In genomic region chr5:93578813-93579560, GRCh38 we compare ENCODE assay signal across 8 cellular contexts. TPM values are rescaled to one million over a fixed set of nuclear protein-coding genes. Genes with fewer than 3 reads are reported as not detected.
DNase-seq lines count a peak whose midpoint lies in the region; ATAC-seq and TF ChIP-seq lines count a peak whose summit lies in the region.

No MANE protein-coding gene starts in this region.

- H3K4me3 Mint-ChIP-seq in GM23338: peak overlapping the region; percentile 55
- H3K4me3 Mint-ChIP-seq in activated B cell treated with CpG ODN at 0.5 μM for 24 hours: peak overlapping the region; percentile 32
- no peak overlapping the region for H3K4me3 Mint-ChIP-seq in Caco-2 (ENCODE audit: unreplicated experiment)

- POLR2A ChIA-PET in activated B cell treated with CpG ODN at 0.5 μM for 24 hours (lab: Charles Lee): no interaction called here
- POLR2A ChIA-PET in Caco-2 (lab: Charles Lee): no interaction called here

- no TSS peak for BruUV-seq in Caco-2 (replicated peaks; lab: Mats Ljungman, UMichigan)

- TF ChIP-seq CTCF in GM23338 (conservative IDR thresholded peaks at IDR 0.05; ENCODE audit: low read depth in 2 of 2): peak in 1 of 2 experiments; percentile 10; a peak in 1 of 4 replicates
- no peak for TF ChIP-seq CTCF in activated B cell treated with CpG ODN at 0.5 μM for 24 hours (IDR thresholded peaks at IDR 0.05)
- TF ChIP-seq CTCF in spleen (IDR thresholded peaks at IDR 0.05 in 8 of 11, conservative IDR thresholded peaks at IDR 0.05 in 3 of 11): no peak
- TF ChIP-seq CTCF in Caco-2 (IDR thresholded peaks at IDR 0.05; ENCODE audit: insufficient read depth in 1 of 2, low read depth in 1 of 2, low read length in 1 of 2, severe bottlenecking in 1 of 2, unreplicated experiment in 1 of 2): no peak

- H3K9me3 Mint-ChIP-seq in GM23338: no peaks in the 10 kb centered on the region; the same call in 2 of the 3 replicates
- H3K9me3 Mint-ChIP-seq in activated B cell treated with CpG ODN at 0.5 μM for 24 hours: no peaks in the 10 kb centered on the region
- H3K9me3 Mint-ChIP-seq in Caco-2 (ENCODE audit: unreplicated experiment): no peaks in the 10 kb centered on the region

- H3K27ac Mint-ChIP-seq in GM23338 (no peak overlapping the region), activated B cell treated with CpG ODN at 0.5 μM for 24 hours (no peak overlapping the region), Caco-2 (ENCODE audit: unreplicated experiment) (no peak overlapping the region)

- no peaks in the 10 kb centered on the region for H3K9me2 ChIP-seq in GM23338 (ENCODE audit: insufficient read depth)

- DNase-seq in GM23338 (ENCODE audit: low spot score): peak; percentile 59
- no peak for DNase-seq in activated B cell treated with CpG ODN at 0.5 μM for 24 hours
- no peak for DNase-seq in spleen
- DNase-seq in activated gamma-delta T cell (lab: John Stamatoyannopoulos, UW): no peak
- DNase-seq in Caco-2: no peak

- H3K4me1 ChIP-seq in GM23338 (ENCODE audit: insufficient read depth) (peaks cover 79% of the 10 kb centered on the region), iPS-20b (ENCODE audit: insufficient read depth, low read length) (peaks cover 7% of the 10 kb centered on the region; the same call in 1 of the 2 replicates), spleen (peaks cover 18 to 58% (median 46%) of the 10 kb centered on the region in 6 donors), Caco-2 (peaks cover 14% of the 10 kb centered on the region)

- no peaks in the 10 kb centered on the region for H3K79me2 ChIP-seq in GM23338 (replicated peaks; ENCODE audit: insufficient read depth)

- CTCF ChIA-PET in activated B cell treated with CpG ODN at 0.5 μM for 24 hours (lab: Charles Lee) (no interaction called here), Caco-2 (lab: Charles Lee) (no interaction called here)

- peak overlapping the region; percentile 95 for H3K4me2 ChIP-seq in GM23338

- H3K9me3 ChIP-seq in iPS-20b (ENCODE audit: insufficient read depth, low read depth, low read length) (peaks cover 6% of the 10 kb centered on the region; the same call in 1 of the 2 replicates), spleen (no peaks in the 10 kb centered on the region), Caco-2 (no peaks in the 10 kb centered on the region)

- WGBS in spleen, 5 donors: 5 to 9% (median 7%) methylated on average over 25 to 35 of the region's 35 CpGs

- ATAC-seq in GM23338: peak; percentile 2
- ATAC-seq in activated B cell treated with CpG ODN at 0.5 μM for 24 hours (ENCODE audit: low read depth): no peak
- ATAC-seq in HG03378 (IDR thresholded peaks at IDR 0.05; ENCODE audit: unreplicated experiment): no peak
- ATAC-seq in HG03442 (IDR thresholded peaks at IDR 0.05; ENCODE audit: unreplicated experiment): no peak

- no peak for TF ChIP-seq POLR2A in spleen (IDR thresholded peaks at IDR 0.05)

- intact Hi-C loops in activated B cell treated with CpG ODN at 0.5 μM for 24 hours (cut with micrococcal nuclease): no loop called here
- intact Hi-C loops in spleen (cut with DNase I; ENCODE audit: low total_unique reads): no loop called here
- intact Hi-C loops in Caco-2 (cut with micrococcal nuclease; ENCODE audit: unreplicated experiment): no loop called here

- peaks cover 33% of the 10 kb centered on the region for H3K4me1 Mint-ChIP-seq in GM23338
- H3K4me1 Mint-ChIP-seq in activated B cell treated with CpG ODN at 0.5 μM for 24 hours: peaks cover 23% of the 10 kb centered on the region
- peaks cover 15% of the 10 kb centered on the region for H3K4me1 Mint-ChIP-seq in Caco-2 (ENCODE audit: low read depth, unreplicated experiment)

- peak overlapping the region; percentile 69 for H3K4me3 ChIP-seq in GM23338
- H3K4me3 ChIP-seq in iPS-20b (ENCODE audit: low read length): peak overlapping the region; percentile 41
- H3K4me3 ChIP-seq in spleen: peak overlapping the region; percentile 47 to 72 (median 56)
- no peak overlapping the region for H3K4me3 ChIP-seq in Caco-2 (ENCODE audit: low read depth, low read length)

- H3K27ac ChIP-seq in GM23338 (ENCODE audit: low read depth) (no peak overlapping the region), iPS-20b (ENCODE audit: low read length) (no peak overlapping the region), spleen (peak overlapping the region in 7 of 8 donors; percentile 72 to 86 (median 80))

- H3K36me3 Mint-ChIP-seq in GM23338 (ENCODE audit: low read depth) (no peaks in the 10 kb centered on the region; the same call in 2 of the 3 replicates), activated B cell treated with CpG ODN at 0.5 μM for 24 hours (ENCODE audit: low read depth) (no peaks in the 10 kb centered on the region), Caco-2 (ENCODE audit: insufficient read depth, unreplicated experiment) (no peaks in the 10 kb centered on the region)

- H3K36me3 ChIP-seq in GM23338 (ENCODE audit: insufficient read depth) (no peaks in the 10 kb centered on the region), iPS-20b (ENCODE audit: insufficient read depth, low read depth, low read length) (no peaks in the 10 kb centered on the region), spleen (no peaks in the 10 kb centered on the region), Caco-2 (ENCODE audit: control insufficient read depth, insufficient read depth, low read length) (no peaks in the 10 kb centered on the region)

- H3F3A ChIP-seq in GM23338 (replicated peaks; ENCODE audit: low read depth): peaks cover 27% of the 10 kb centered on the region

- peaks cover 40% of the 10 kb centered on the region for H4K20me1 ChIP-seq in GM23338 (replicated peaks; ENCODE audit: insufficient read depth)

- no peak overlapping the region for H3K9ac ChIP-seq in iPS-20b (ENCODE audit: low read depth, low read length)

- H3K27me3 ChIP-seq in GM23338 (ENCODE audit: insufficient read depth): peaks cover 97% of the 10 kb centered on the region
- peaks cover 100% of the 10 kb centered on the region for H3K27me3 ChIP-seq in iPS-20b (ENCODE audit: insufficient read depth, low read length)
- H3K27me3 ChIP-seq in spleen (replicated peaks in 1 of 7): peaks cover 10 to 97% (median 73%) of the 10 kb centered on the region in 7 donors
- H3K27me3 ChIP-seq in Caco-2 (replicated peaks; ENCODE audit: control insufficient read depth, insufficient read depth, low read length): 0 out of 2 replicates have a peak, but pooled peaks cover 1% of the 10 kb centered on the region

- H3K27me3 Mint-ChIP-seq in GM23338 (ENCODE audit: insufficient read depth, low read depth, poor library complexity) (no peaks in the 10 kb centered on the region), activated B cell treated with CpG ODN at 0.5 μM for 24 hours (peaks cover 53% of the 10 kb centered on the region), Caco-2 (ENCODE audit: insufficient read depth, unreplicated experiment) (peaks cover 7% of the 10 kb centered on the region)

- H2AFZ ChIP-seq in GM23338: no peak overlapping the region; the same call in 1 of the 2 replicates

TF ChIP-seq in GM23338, 12 proteins besides CTCF, POLR2A, EP300 and RAD21 (continues in another document):
- TF ChIP-seq, protein P1, sequence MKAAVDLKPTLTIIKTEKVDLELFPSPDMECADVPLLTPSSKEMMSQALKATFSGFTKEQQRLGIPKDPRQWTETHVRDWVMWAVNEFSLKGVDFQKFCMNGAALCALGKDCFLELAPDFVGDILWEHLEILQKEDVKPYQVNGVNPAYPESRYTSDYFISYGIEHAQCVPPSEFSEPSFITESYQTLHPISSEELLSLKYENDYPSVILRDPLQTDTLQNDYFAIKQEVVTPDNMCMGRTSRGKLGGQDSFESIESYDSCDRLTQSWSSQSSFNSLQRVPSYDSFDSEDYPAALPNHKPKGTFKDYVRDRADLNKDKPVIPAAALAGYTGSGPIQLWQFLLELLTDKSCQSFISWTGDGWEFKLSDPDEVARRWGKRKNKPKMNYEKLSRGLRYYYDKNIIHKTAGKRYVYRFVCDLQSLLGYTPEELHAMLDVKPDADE (IDR thresholded peaks at IDR 0.05): no peak
- no peak for TF ChIP-seq POLR2AphosphoS5 (IDR thresholded peaks at IDR 0.05; ENCODE audit: low read depth)
- TF ChIP-seq CREB1 (CRISPR knock-in tag; IDR thresholded peaks at IDR 0.05; ENCODE audit: low read depth): no peak
- TF ChIP-seq JUNB (IDR thresholded peaks at IDR 0.05; ENCODE audit: unreplicated experiment): no peak
- no peak for TF ChIP-seq ZNF114 (CRISPR knock-in tag; IDR thresholded peaks at IDR 0.05)
- no peak for TF ChIP-seq NANOG (IDR thresholded peaks at IDR 0.05; ENCODE audit: borderline replicate concordance)

RNA-seq across cellular contexts. Expression of gene NR2F1-AS1, which starts 2.0 kb away (rescaled TPM):
- total RNA-seq in GM23338 (2014; rRNA removed; shearing (Covaris generic)): 0.59 and 3.0 TPM in 2 replicates
- 4.5 and 9.2 TPM in 2 replicates for polyA plus RNA-seq in GM23338 (2016; fragmentation: Nextera tagmentation; extraction: Ambion mirVana)
- total RNA-seq in activated B cell treated with CpG ODN at 0.5 μM for 24 hours: 0.15 TPM in 1 of 2 replicates, not detected in the other
- 10 to 100 TPM in 4 of 7 donors, 1 to 10 TPM in 3; 5.9 to 21.6 (median 11.3) TPM for total RNA-seq in spleen
- polyA plus RNA-seq in spleen: 1 to 10 TPM; 6.2 to 8.6 (median 7.6) TPM
- 0.32 TPM in 1 of 2 replicates, not detected in the other for total RNA-seq in Caco-2 (2022)

RNA-seq across cellular contexts. Expression of gene NR2F1, which starts 4.0 kb away (rescaled TPM):
- total RNA-seq in GM23338 (2014; rRNA removed; shearing (Covaris generic)): not detected in 2 replicates
- polyA plus RNA-seq in GM23338 (2016; fragmentation: Nextera tagmentation; extraction: Ambion mirVana): not detected in 2 replicates
- not detected in 2 replicates for total RNA-seq in activated B cell treated with CpG ODN at 0.5 μM for 24 hours
- 10 to 100 TPM in 6 of 7 donors, 1 to 10 TPM in 1; 9.6 to 28.8 (median 13.6) TPM for total RNA-seq in spleen
- polyA plus RNA-seq in spleen: 1 to 10 TPM; 2.0 to 4.4 (median 3.5) TPM
- 0.70 and 1.2 TPM in 2 replicates for total RNA-seq in Caco-2 (2022)

Comparison
In these comparisons a context has a peak if more than half of its experiments do, and no peak if none do; other contexts are left out.
1. H3K27ac ChIP-seq: peak in spleen (7 of 8); none in GM23338 (single experiment) and iPS-20b (single experiment).